ENCODE assay signal across 24 cellular contexts in the genomic region with DNA sequence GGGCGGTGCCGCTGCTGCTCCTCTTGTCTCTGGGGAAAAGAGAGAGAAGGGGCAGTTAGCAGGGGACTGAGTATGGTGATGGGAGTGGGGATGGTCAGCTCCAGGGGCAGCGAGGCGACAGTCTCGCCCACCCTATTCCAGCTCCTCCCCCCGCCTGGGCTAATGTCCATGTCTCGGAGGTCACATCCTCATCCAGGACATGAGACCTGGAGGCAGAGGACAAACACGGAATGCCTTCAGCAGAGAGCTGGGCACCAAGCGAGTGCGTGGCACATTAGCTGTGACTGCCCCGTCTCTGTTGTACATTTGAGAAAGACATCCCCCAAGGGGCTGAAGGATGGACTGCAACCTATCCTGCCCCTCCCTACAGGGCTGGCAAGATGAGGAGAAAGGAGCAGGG. TPM values are rescaled to one million over a fixed set of nuclear protein-coding genes. Genes with fewer than 3 reads are reported as not detected.
A peak's percentile ranks its signal among the peaks of the same experiment; 100 is the strongest.
DNase-seq lines count a peak whose midpoint lies in the region; ATAC-seq and TF ChIP-seq lines count a peak whose summit lies in the region.
"Had no signal": no experiment of that assay in that cellular context is flagged by ENCODE, and none has a peak within 500 bp of the region (broad histone marks: within the 10 kb centered on the region; RNA-seq: fewer than 3 reads in every experiment).

No MANE protein-coding gene starts in this region.

- peaks cover 9% of the 10 kb centered on the region for H3K4me1 Mint-ChIP-seq in activated naive CD4-positive, alpha-beta T cell treated with anti-CD3 and anti-CD28 coated beads, Interleukin-2, amount 10 ng/mL, durations not matched to agents 7 days and 5 days
- H3K4me1 Mint-ChIP-seq in glutamatergic neuron (ENCODE audit: low read depth, unreplicated experiment): peaks cover 21% of the 10 kb centered on the region

- H3K79me2 ChIP-seq in osteoblast (ENCODE audit: insufficient read depth, low read length): peaks cover 13% of the 10 kb centered on the region

- H3K4me3 ChIP-seq in osteoblast (ENCODE audit: insufficient read depth, low read length): no peak overlapping the region

- TF ChIP-seq CTCF in RWPE1 (conservative IDR thresholded peaks at IDR 0.05; ENCODE audit: low read depth) (no peak), glutamatergic neuron (IDR thresholded peaks at IDR 0.05; ENCODE audit: partially characterized antibody, unreplicated experiment) (no peak), osteoblast (IDR thresholded peaks at IDR 0.05; ENCODE audit: extremely low read depth, low read depth, low read length) (no peak)

- H3K27ac Mint-ChIP-seq in activated naive CD4-positive, alpha-beta T cell treated with anti-CD3 and anti-CD28 coated beads, Interleukin-2, amount 50 U/mL, for 72 hours: peak overlapping the region; percentile 45 to 48
- no peak overlapping the region for H3K27ac Mint-ChIP-seq in activated naive CD4-positive, alpha-beta T cell treated with anti-CD3 and anti-CD28 coated beads, Interleukin-2, amount 10 ng/mL, durations not matched to agents 7 days and 5 days
- H3K27ac Mint-ChIP-seq in glutamatergic neuron (ENCODE audit: unreplicated experiment): peak overlapping the region; percentile 79
- H3K27ac Mint-ChIP-seq: B cell had no signal

- H3K27me3 Mint-ChIP-seq in activated naive CD4-positive, alpha-beta T cell treated with anti-CD3 and anti-CD28 coated beads, Interleukin-2, amount 10 ng/mL, durations not matched to agents 7 days and 5 days: peaks cover 4% of the 10 kb centered on the region
- peaks cover 9% of the 10 kb centered on the region for H3K27me3 Mint-ChIP-seq in glutamatergic neuron (ENCODE audit: unreplicated experiment)
- H3K27me3 Mint-ChIP-seq: B cell had no signal

- no peak for DNase-seq in activated naive CD4-positive, alpha-beta T cell treated with anti-CD3 and anti-CD28 coated beads, Interleukin-2, amount 50 U/mL, for 72 hours (ENCODE audit: low spot score in 2 of 2)
- no peak for DNase-seq in activated naive CD4-positive, alpha-beta T cell treated with anti-CD3 and anti-CD28 coated beads, Interleukin-2, amount 10 ng/mL, durations not matched to agents 7 days and 5 days
- DNase-seq in RWPE1 (ENCODE audit: low spot score) (no peak), glutamatergic neuron (peak; percentile 25), osteoblast (ENCODE audit: insufficient read length, low spot score, missing footprints) (peak; percentile 52), COLO829 (ENCODE audit: low spot score) (no peak), NCI-H187 treated with DMSO at 0.1 percent for 48 hours (lab: John Stamatoyannopoulos, UW) (no peak)
- DNase-seq: COR-L47, DMS 273 treated with DMSO at 0.1 percent for 48 hours, DMS79 treated with DMSO at 0.1 percent for 48 hours, KBM-7, MM.1S, NCI-H1105, NCI-H146, NCI-H2029 treated with DMSO at 0.1 percent for 48 hours, NCI-H226, NCI-H510A treated with DMSO at 0.1 percent for 48 hours, NCI-H748 treated with DMSO at 0.1 percent for 48 hours, SIG-M5 had no signal

- H3K36me3 ChIP-seq in osteoblast (ENCODE audit: insufficient read depth, low read length): peaks cover 24% of the 10 kb centered on the region

- peaks cover 10% of the 10 kb centered on the region in 2 donors for H3K36me3 Mint-ChIP-seq in activated naive CD4-positive, alpha-beta T cell treated with anti-CD3 and anti-CD28 coated beads, Interleukin-2, amount 50 U/mL, for 72 hours
- peaks cover 15% of the 10 kb centered on the region for H3K36me3 Mint-ChIP-seq in activated naive CD4-positive, alpha-beta T cell treated with anti-CD3 and anti-CD28 coated beads, Interleukin-2, amount 10 ng/mL, durations not matched to agents 7 days and 5 days
- H3K36me3 Mint-ChIP-seq in glutamatergic neuron (ENCODE audit: unreplicated experiment): no peaks in the 10 kb centered on the region

- H3K4me1 ChIP-seq in osteoblast (ENCODE audit: insufficient read depth, low read length): peaks cover 12% of the 10 kb centered on the region

- H2AFZ ChIP-seq in osteoblast (ENCODE audit: low read length): no peak overlapping the region

- H3K27me3 ChIP-seq in osteoblast (ENCODE audit: insufficient read depth, low read length): no peaks in the 10 kb centered on the region

- POLR2A ChIA-PET in RWPE1 (lab: Yijun Ruan, JAX; ENCODE audit: low non-redundant PET): interaction anchor here (0.6 kb wide), 1 partner anchor 35 kb away, joined by 4 read pairs; the partner anchor contains the start of gene CCDC9

- peak overlapping the region; percentile 23; the same call in 1 of the 2 replicates for H3K27ac ChIP-seq in RWPE1
- H3K27ac ChIP-seq in osteoblast (ENCODE audit: low read depth, low read length): no peak overlapping the region
- H3K27ac ChIP-seq: 22Rv1, HL-60 had no signal

- ATAC-seq in activated naive CD4-positive, alpha-beta T cell treated with anti-CD3 and anti-CD28 coated beads, Interleukin-2, amount 50 U/mL, for 72 hours: no peak
- ATAC-seq in HG02840 (IDR thresholded peaks at IDR 0.05; ENCODE audit: low FRiP score, unreplicated experiment): no peak

- H4K20me1 ChIP-seq in osteoblast (ENCODE audit: insufficient read depth, low read length): no peaks in the 10 kb centered on the region

- no peaks in the 10 kb centered on the region for H3K9me3 Mint-ChIP-seq in activated naive CD4-positive, alpha-beta T cell treated with anti-CD3 and anti-CD28 coated beads, Interleukin-2, amount 50 U/mL, for 72 hours
- H3K9me3 Mint-ChIP-seq in activated naive CD4-positive, alpha-beta T cell treated with anti-CD3 and anti-CD28 coated beads, Interleukin-2, amount 10 ng/mL, durations not matched to agents 7 days and 5 days: no peaks in the 10 kb centered on the region
- peaks cover 7% of the 10 kb centered on the region for H3K9me3 Mint-ChIP-seq in glutamatergic neuron (ENCODE audit: unreplicated experiment)

- H3K4me3 Mint-ChIP-seq in activated naive CD4-positive, alpha-beta T cell treated with anti-CD3 and anti-CD28 coated beads, Interleukin-2, amount 10 ng/mL, durations not matched to agents 7 days and 5 days: no peak overlapping the region
- peak overlapping the region; percentile 25 for H3K4me3 Mint-ChIP-seq in glutamatergic neuron (ENCODE audit: unreplicated experiment)
- H3K4me3 Mint-ChIP-seq: B cell had no signal

- CTCF ChIA-PET in activated naive CD4-positive, alpha-beta T cell treated with anti-CD3 and anti-CD28 coated beads, Interleukin-2, amount 10 ng/mL, durations not matched to agents 7 days and 5 days (lab: Charles Lee): interaction anchor here (0.8 to 1.0 kb wide), 2 partner anchors 9 to 11 kb away, joined by 3 to 4 read pairs; no protein-coding TSS in a partner anchor
- CTCF ChIA-PET in RWPE1 (lab: Yijun Ruan, JAX): interaction anchor here (0.7 to 1.0 kb wide), 2 partner anchors 11 to 22 kb away, joined by 3 to 5 read pairs; no protein-coding TSS in a partner anchor

- H3K4me2 ChIP-seq in osteoblast (ENCODE audit: insufficient read depth, low read length): no peak overlapping the region
- H3K4me2 ChIP-seq: SK-N-SH had no signal

- H3K9me3 ChIP-seq in osteoblast (ENCODE audit: low read depth, low read length): no peaks in the 10 kb centered on the region
- H3K9me3 ChIP-seq: SK-N-SH had no signal

RNA-seq across cellular contexts. Expression of gene BBC3, which starts 9.1 kb away (rescaled TPM):
- 10 to 100 TPM; 21.9 to 84.2 TPM for total RNA-seq in activated naive CD4-positive, alpha-beta T cell treated with anti-CD3 and anti-CD28 coated beads, Interleukin-2, amount 50 U/mL, for 72 hours
- total RNA-seq in glutamatergic neuron (ENCODE audit: unreplicated experiment) (37.0 TPM), osteoblast (26.8 and 28.2 TPM in 2 replicates)

RNA-seq across cellular contexts. Expression of gene CCDC9, which starts 34.4 kb away (rescaled TPM):
- 10 to 100 TPM; 50.0 to 60.2 TPM for total RNA-seq in activated naive CD4-positive, alpha-beta T cell treated with anti-CD3 and anti-CD28 coated beads, Interleukin-2, amount 50 U/mL, for 72 hours
- total RNA-seq in glutamatergic neuron (ENCODE audit: unreplicated experiment) (16.8 TPM), osteoblast (7.6 and 8.0 TPM in 2 replicates)

RNA-seq across cellular contexts. Expression of gene INAFM1, which starts 52.8 kb away (rescaled TPM):
- 10 to 100 TPM; 16.9 to 20.0 TPM for total RNA-seq in activated naive CD4-positive, alpha-beta T cell treated with anti-CD3 and anti-CD28 coated beads, Interleukin-2, amount 50 U/mL, for 72 hours
- total RNA-seq in glutamatergic neuron (ENCODE audit: unreplicated experiment) (65.0 TPM), osteoblast (2.5 and 4.4 TPM in 2 replicates)

Comparison
In these comparisons a context has a peak if more than half of its experiments do, and no peak if none do; other contexts are left out.
1. DNase-seq: peak in glutamatergic neuron (single experiment) and osteoblast (single experiment); none in activated naive CD4-positive, alpha-beta T cell treated with anti-CD3 and anti-CD28 coated beads, Interleukin-2, amount 50 U/mL, for 72 hours (0 of 2), activated naive CD4-positive, alpha-beta T cell treated with anti-CD3 and anti-CD28 coated beads, Interleukin-2, amount 10 ng/mL, durations not matched to agents 7 days and 5 days (single experiment), RWPE1 (single experiment), COLO829 (single experiment) and NCI-H187 treated with DMSO at 0.1 percent for 48 hours (single experiment).